In the genomic region with DNA sequence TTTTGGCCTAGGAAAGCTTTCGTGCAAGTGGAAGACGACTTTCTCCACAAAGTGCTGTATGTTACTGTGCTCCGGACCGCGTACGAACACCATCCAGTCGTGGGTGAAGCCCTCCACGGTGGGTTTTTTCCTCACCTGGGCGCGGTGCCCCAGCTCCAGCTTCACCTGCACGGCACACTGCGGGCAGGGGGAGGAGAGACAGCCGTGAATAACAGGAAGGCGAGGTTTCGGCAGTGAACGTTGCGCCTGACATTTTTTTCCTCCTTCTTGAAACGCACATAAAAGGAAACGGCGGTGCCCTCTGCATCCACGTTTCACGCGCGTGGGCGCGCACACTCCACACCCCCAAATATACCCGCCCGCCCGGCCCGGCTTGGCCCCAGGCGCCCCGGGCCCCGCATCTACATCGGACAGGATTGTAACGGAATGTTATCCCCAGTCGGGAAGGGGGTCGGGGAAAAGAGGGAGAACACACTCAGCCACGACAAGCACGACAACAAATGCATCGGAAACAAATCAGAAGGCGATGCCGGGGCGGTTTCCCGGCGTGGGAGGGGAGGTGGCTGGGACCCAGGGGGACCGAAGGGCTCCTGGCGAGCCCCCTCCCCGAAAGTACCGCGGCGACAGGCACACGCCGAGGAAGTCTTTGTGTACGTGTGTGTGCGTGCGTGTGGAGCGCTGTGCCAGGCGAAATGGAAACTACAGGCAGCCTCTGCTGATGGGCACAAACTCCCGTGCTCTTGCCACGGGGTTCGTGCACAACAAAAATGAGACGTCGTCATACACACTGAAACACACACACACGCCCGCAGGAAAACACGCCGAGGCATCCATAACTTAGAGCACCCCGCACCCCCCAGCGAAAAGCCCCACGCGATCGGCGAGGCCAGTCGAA, we compare ENCODE assay signal across 8 cellular contexts. TPM values are rescaled to one million over a fixed set of nuclear protein-coding genes. Genes with fewer than 3 reads are reported as not detected.
A peak's percentile ranks its signal among the peaks of the same experiment; 100 is the strongest.
DNase-seq lines count a peak whose midpoint lies in the region; ATAC-seq, FAIRE-seq and TF ChIP-seq lines count a peak whose summit lies in the region.

No MANE protein-coding gene starts in this region.

- no peaks in the 10 kb centered on the region for H3K9me1 ChIP-seq in endothelial cell of umbilical vein (replicated peaks; ENCODE audit: control insufficient read depth, extremely low read depth, insufficient read depth, low read length)

- CTCF ChIA-PET in endothelial cell of umbilical vein (lab: Charles Lee), result interaction anchor here (0.8 to 6.1 kb wide), 6 partner anchors 16 to 694 kb away, joined by 3 to 153 read pairs (median 18); a partner anchor contains a TSS

- peaks cover 0 to 5% (median 0%) of the 10 kb centered on the region in 7 donors for H3K9me3 Mint-ChIP-seq in CD4-positive, CD25-positive, alpha-beta regulatory T cell

- peak overlapping the region; percentile 75 for H2AFZ ChIP-seq in Loucy (ENCODE audit: low read length)
- H2AFZ ChIP-seq in endothelial cell of umbilical vein (ENCODE audit: low read depth, low read length), result peak overlapping the region; percentile 62

- H3K9me2 ChIP-seq in Loucy (replicated peaks; ENCODE audit: low read depth, low read length), result no peaks in the 10 kb centered on the region

- H3K9ac ChIP-seq in Loucy (ENCODE audit: low read depth, low read length, poor library complexity, severe bottlenecking) (peak overlapping the region; percentile 85), endothelial cell of umbilical vein (replicated peaks; ENCODE audit: extremely low read depth, insufficient read depth, low read length) (peak overlapping the region; percentile 27)

- H3K27ac ChIP-seq in CD4-positive, CD25-positive, alpha-beta regulatory T cell (ENCODE audit: insufficient read depth, low read length, poor library complexity, severe bottlenecking), result peak overlapping the region; percentile 87
- no peak overlapping the region for H3K27ac ChIP-seq in endothelial cell of umbilical vein (ENCODE audit: insufficient read depth, low read depth, low read length)

- peak overlapping the region; percentile 83 for H3K4me3 ChIP-seq in CD4-positive, CD25-positive, alpha-beta regulatory T cell (ENCODE audit: low read depth, low read length)
- H3K4me3 ChIP-seq in Loucy (ENCODE audit: low read length, poor library complexity, severe bottlenecking) (peak overlapping the region; percentile 87), endothelial cell of umbilical vein (replicated peaks in 1 of 3; ENCODE audit: insufficient read depth in 1 of 3, low read depth in 1 of 3, low read length in 3 of 3) (peak overlapping the region; percentile 17 to 81 (median 66))

- peak overlapping the region; percentile 90 to 99 (median 98) for H3K4me3 Mint-ChIP-seq in CD4-positive, CD25-positive, alpha-beta regulatory T cell

- POLR2A ChIA-PET in endothelial cell of umbilical vein (lab: Charles Lee), result interaction anchor here (1.3 kb wide), 1 partner anchor 263 kb away, joined by 5 read pairs; no protein-coding TSS in a partner anchor

- peaks cover 3% of the 10 kb centered on the region; the same call in 1 of the 2 replicates for H3F3A ChIP-seq in Loucy (ENCODE audit: low read depth)

- peak; percentile 50 to 85 (median 72) for DNase-seq in CD4-positive, CD25-positive, alpha-beta regulatory T cell
- DNase-seq in activated CD8-positive, alpha-beta memory T cell treated with anti-CD3 and anti-CD28 coated beads, Interleukin-2, amount 50 U/mL, for 4 hours, result peak; percentile 73
- DNase-seq in endothelial cell of umbilical vein (ENCODE audit: low read depth, low spot score) (peak; percentile 54), mucosa of gallbladder (ENCODE audit: low spot score) (peak; percentile 38)
- peak; percentile 50 to 66 for DNase-seq in stimulated activated CD8-positive, alpha-beta memory T cell treated with anti-CD3 and anti-CD28 coated beads, Interleukin-7, amount 100 ng/mL, for 4 hours (ENCODE audit: low read depth in 2 of 2)

- peak overlapping the region; percentile 94 to 100 (median 98) for H3K27ac Mint-ChIP-seq in CD4-positive, CD25-positive, alpha-beta regulatory T cell

- intact Hi-C loops in endothelial cell of umbilical vein (cut with micrococcal nuclease), result loop anchor here (1.0 kb wide), 1 partner anchor 695 kb away; no protein-coding TSS in a partner anchor

- H3K79me2 ChIP-seq in Loucy (ENCODE audit: insufficient read depth, low read length) (peaks cover 59% of the 10 kb centered on the region), endothelial cell of umbilical vein (ENCODE audit: control insufficient read depth, insufficient read depth, low read length) (no peaks in the 10 kb centered on the region)

- H3K4me2 ChIP-seq in Loucy (ENCODE audit: low read depth, low read length, poor library complexity, severe bottlenecking) (peak overlapping the region; percentile 97), endothelial cell of umbilical vein (ENCODE audit: insufficient read depth, low read length) (peak overlapping the region; percentile 92)

- no peaks in the 10 kb centered on the region for H3K9me3 ChIP-seq in CD4-positive, CD25-positive, alpha-beta regulatory T cell (ENCODE audit: control insufficient read depth in 2 of 2, low read length in 2 of 2)
- H3K9me3 ChIP-seq in Loucy (ENCODE audit: insufficient read depth, low read depth, low read length) (no peaks in the 10 kb centered on the region), endothelial cell of umbilical vein (replicated peaks; ENCODE audit: control insufficient read depth, insufficient read depth, low read length) (no peaks in the 10 kb centered on the region)

- no peak for TF ChIP-seq CTCF in Loucy (conservative IDR thresholded peaks at IDR 0.05; ENCODE audit: low read length)
- no peak for TF ChIP-seq CTCF in endothelial cell of umbilical vein (IDR thresholded peaks at IDR 0.05; ENCODE audit: extremely low read depth in 1 of 2, insufficient read depth in 1 of 2, low read depth in 1 of 2, low read length in 2 of 2)

- H3K36me3 Mint-ChIP-seq in CD4-positive, CD25-positive, alpha-beta regulatory T cell, result peaks cover 4% of the 10 kb centered on the region

- no TSS peak for BruUV-seq in endothelial cell of umbilical vein (replicated peaks; lab: Mats Ljungman, UMichigan)

- FAIRE-seq in endothelial cell of umbilical vein (lab: Jason Lieb, UNC), result no peak

- peaks cover 49% of the 10 kb centered on the region for H3K4me1 ChIP-seq in CD4-positive, CD25-positive, alpha-beta regulatory T cell (ENCODE audit: control insufficient read depth, insufficient read depth, low read length, poor library complexity, severe bottlenecking)
- H3K4me1 ChIP-seq in Loucy (ENCODE audit: insufficient read depth, low read length, poor library complexity, severe bottlenecking) (peaks cover 57% of the 10 kb centered on the region), endothelial cell of umbilical vein (ENCODE audit: control insufficient read depth, extremely low read depth, insufficient read depth, low read length) (peaks cover 30% of the 10 kb centered on the region)

- no peaks in the 10 kb centered on the region for H3K27me3 ChIP-seq in CD4-positive, CD25-positive, alpha-beta regulatory T cell (ENCODE audit: control insufficient read depth, insufficient read depth, low read length)
- H3K27me3 ChIP-seq in Loucy (ENCODE audit: insufficient read depth, low read length, poor library complexity, severe bottlenecking) (no peaks in the 10 kb centered on the region), endothelial cell of umbilical vein (ENCODE audit: control insufficient read depth in 2 of 2, insufficient read depth in 2 of 2, low read length in 2 of 2) (no peaks in the 10 kb centered on the region)

- peak; percentile 2 to 3 for ATAC-seq in CD4-positive, CD25-positive, alpha-beta regulatory T cell (ENCODE audit: low read depth in 2 of 2)
- ATAC-seq in HG03571 (IDR thresholded peaks at IDR 0.05; ENCODE audit: unreplicated experiment), result no peak
- ATAC-seq in GM21619 (IDR thresholded peaks at IDR 0.05; ENCODE audit: unreplicated experiment), result no peak

- no peak for TF ChIP-seq POLR2A in endothelial cell of umbilical vein (IDR thresholded peaks at IDR 0.05; ENCODE audit: low read depth, low read length)

- H3K27me3 Mint-ChIP-seq in CD4-positive, CD25-positive, alpha-beta regulatory T cell, result peaks cover 19% of the 10 kb centered on the region

- dilution Hi-C loops in endothelial cell of umbilical vein (cut with MboI; ENCODE audit: extremely low pct_ligation_motif_present, low sequenced_read_pairs), result no loop called here

- peaks cover 32 to 64% (median 49%) of the 10 kb centered on the region in 4 donors for H3K4me1 Mint-ChIP-seq in CD4-positive, CD25-positive, alpha-beta regulatory T cell

- H3K36me3 ChIP-seq in CD4-positive, CD25-positive, alpha-beta regulatory T cell (ENCODE audit: control insufficient read depth, insufficient read depth, low read length), result no peaks in the 10 kb centered on the region
- H3K36me3 ChIP-seq in Loucy (ENCODE audit: insufficient read depth, low read length), result no peaks in the 10 kb centered on the region
- no peaks in the 10 kb centered on the region for H3K36me3 ChIP-seq in endothelial cell of umbilical vein (ENCODE audit: control insufficient read depth in 2 of 2, extremely low read depth in 1 of 2, insufficient read depth in 2 of 2, low read length in 2 of 2)

- H4K20me1 ChIP-seq in Loucy (ENCODE audit: insufficient read depth, low read length, poor library complexity, severe bottlenecking), result peaks cover 47% of the 10 kb centered on the region
- no peaks in the 10 kb centered on the region for H4K20me1 ChIP-seq in endothelial cell of umbilical vein (replicated peaks; ENCODE audit: control insufficient read depth, extremely low read depth, insufficient read depth, low read length)

TF ChIP-seq in endothelial cell of umbilical vein, 7 proteins besides CTCF, POLR2A, EP300 and RAD21 (continues in another document):
- TF ChIP-seq MYC (IDR thresholded peaks at IDR 0.05; ENCODE audit: low read depth, low read length), result no peak
- no peak for TF ChIP-seq FOS (IDR thresholded peaks at IDR 0.05; ENCODE audit: borderline replicate concordance, insufficient read depth, low read length)
- no peak for TF ChIP-seq GATA2 (IDR thresholded peaks at IDR 0.05; ENCODE audit: insufficient read depth, insufficient read length, low read depth, low read length)
- no peak for TF ChIP-seq JUN (IDR thresholded peaks at IDR 0.05; ENCODE audit: borderline replicate concordance, insufficient read depth, insufficient read length, low read depth)
- no peak for TF ChIP-seq EZH2 (IDR thresholded peaks at IDR 0.05; ENCODE audit: borderline replicate concordance, low read depth, low read length, severe bottlenecking)

RNA-seq across cellular contexts. Expression of a gene that starts 1.4 kb away (rescaled TPM):
- total RNA-seq in CD4-positive, CD25-positive, alpha-beta regulatory T cell, result 63.2 TPM
- 10 to 100 TPM; 37.6 to 51.8 (median 48.5) TPM for polyA plus RNA-seq in CD4-positive, CD25-positive, alpha-beta regulatory T cell
- total RNA-seq in endothelial cell of umbilical vein (10.0 and 11.1 TPM in 2 replicates), mucosa of gallbladder (29.1 TPM)
- 5.7 and 6.1 TPM in 2 replicates for polyA plus RNA-seq in endothelial cell of umbilical vein
- polyA plus RNA-seq in endothelial cell of umbilical vein (2011; cell fraction: cytosol; rRNA removed), result 8.0 and 9.7 TPM in 2 replicates
- 6.0 and 6.7 TPM in 2 replicates for polyA plus RNA-seq in endothelial cell of umbilical vein (2011; cell fraction: nucleus; rRNA removed)
- polyA plus RNA-seq in endothelial cell of umbilical vein (2012), result 6.8 and 10.5 TPM in 2 replicates
- 10.4 and 13.6 TPM in 2 replicates for polyA minus RNA-seq in endothelial cell of umbilical vein
- 19.8 TPM for polyA minus RNA-seq in endothelial cell of umbilical vein (2011; cell fraction: cytosol; rRNA and poly(A)+ RNA removed)
- polyA minus RNA-seq in endothelial cell of umbilical vein (2011; cell fraction: nucleus; rRNA and poly(A)+ RNA removed), result 10.7 and 12.3 TPM in 2 replicates

Comparison
In these comparisons a context has a peak if more than half of its experiments do, and no peak if none do; other contexts are left out.
1. ATAC-seq: peak in CD4-positive, CD25-positive, alpha-beta regulatory T cell (2 of 2); none in HG03571 (single experiment) and GM21619 (single experiment).
2. Peak in every context shown above with its lines, with median percentiles within 50 percentile points of each other: DNase-seq and H3K4me3 ChIP-seq.